ENCODE assay signal across 9 cellular contexts in genomic region chr2:88880441-88880953, GRCh38.
DNase-seq lines count a peak whose midpoint lies in the region; ATAC-seq, FAIRE-seq and TF ChIP-seq lines count a peak whose summit lies in the region.
"Had no signal": no experiment of that assay in that cellular context is flagged by ENCODE, and none has a peak within 500 bp of the region (broad histone marks: within the 10 kb centered on the region; RNA-seq: fewer than 3 reads in every experiment).

No MANE protein-coding gene starts in this region.

- no peaks in the 10 kb centered on the region for H4K20me1 ChIP-seq in hepatocyte (ENCODE audit: insufficient read depth, poor library complexity, severe bottlenecking)

- H3K36me3 ChIP-seq in hepatocyte (replicated peaks; ENCODE audit: insufficient read depth, low read depth) (no peaks in the 10 kb centered on the region), small intestine (ENCODE audit: control insufficient read depth in 2 of 2, insufficient read depth in 2 of 2, low read length in 2 of 2) (no peaks in the 10 kb centered on the region)

- H3K4me1 ChIP-seq in hepatocyte (ENCODE audit: insufficient read depth) (no peaks in the 10 kb centered on the region), small intestine (ENCODE audit: control insufficient read depth in 2 of 2, insufficient read depth in 1 of 2, low read depth in 1 of 2, low read length in 1 of 2) (no peaks in the 10 kb centered on the region)

- CTCF ChIA-PET in activated CD8-positive, alpha-beta memory T cell treated with anti-CD3 and anti-CD28 coated beads, Interleukin-2, amount 10 ng/mL, durations not matched to agents 7 days and 5 days (lab: Charles Lee): interaction anchor here (0.6 to 2.4 kb wide), 20 partner anchors 9 to 146 kb away, joined by 3 to 19 read pairs (median 4); no protein-coding TSS in a partner anchor

- no peaks in the 10 kb centered on the region for H3K4me1 Mint-ChIP-seq in activated CD8-positive, alpha-beta memory T cell treated with anti-CD3 and anti-CD28 coated beads, Interleukin-2, amount 10 ng/mL, durations not matched to agents 7 days and 5 days

- ATAC-seq in activated CD8-positive, alpha-beta memory T cell treated with anti-CD3 and anti-CD28 coated beads, Interleukin-2, amount 10 ng/mL, durations not matched to agents 7 days and 5 days: peak; percentile 65
- peak; percentile 50 for ATAC-seq in HG03103 (IDR thresholded peaks at IDR 0.05; ENCODE audit: low read depth, unreplicated experiment)
- no peak for ATAC-seq in HG03280 (IDR thresholded peaks at IDR 0.05; ENCODE audit: unreplicated experiment)

- no peak for FAIRE-seq in small intestine (lab: Jason Lieb, UNC)
- FAIRE-seq: colon had no signal

- H3K9me3 ChIP-seq in hepatocyte (ENCODE audit: low read depth): no peaks in the 10 kb centered on the region
- H3K9me3 ChIP-seq in small intestine (ENCODE audit: control insufficient read depth, low read depth): no peaks in the 10 kb centered on the region

- H3K27ac ChIP-seq in hepatocyte (no peak overlapping the region), small intestine (ENCODE audit: low read depth in 1 of 2, low read length in 1 of 2) (no peak overlapping the region)

- no peaks in the 10 kb centered on the region for H3K36me3 Mint-ChIP-seq in activated CD8-positive, alpha-beta memory T cell treated with anti-CD3 and anti-CD28 coated beads, Interleukin-2, amount 10 ng/mL, durations not matched to agents 7 days and 5 days

- H3K4me3 ChIP-seq in hepatocyte (no peak overlapping the region), small intestine (ENCODE audit: low read depth in 1 of 2, low read length in 2 of 2) (no peak overlapping the region)

- H3K9me2 ChIP-seq in hepatocyte (replicated peaks; ENCODE audit: insufficient read depth): no peaks in the 10 kb centered on the region

- no peak overlapping the region for H3K4me3 Mint-ChIP-seq in activated CD8-positive, alpha-beta memory T cell treated with anti-CD3 and anti-CD28 coated beads, Interleukin-2, amount 10 ng/mL, durations not matched to agents 7 days and 5 days

- H3K27me3 Mint-ChIP-seq in activated CD8-positive, alpha-beta memory T cell treated with anti-CD3 and anti-CD28 coated beads, Interleukin-2, amount 10 ng/mL, durations not matched to agents 7 days and 5 days: peaks cover 52% of the 10 kb centered on the region

- no peak overlapping the region for H2AFZ ChIP-seq in hepatocyte

- no peak overlapping the region for H3K4me2 ChIP-seq in hepatocyte

- no peaks in the 10 kb centered on the region for H3K79me2 ChIP-seq in hepatocyte

- H3K9me3 Mint-ChIP-seq in activated CD8-positive, alpha-beta memory T cell treated with anti-CD3 and anti-CD28 coated beads, Interleukin-2, amount 10 ng/mL, durations not matched to agents 7 days and 5 days (ENCODE audit: low read depth): no peaks in the 10 kb centered on the region

- H3K27ac Mint-ChIP-seq in activated CD8-positive, alpha-beta memory T cell treated with anti-CD3 and anti-CD28 coated beads, Interleukin-2, amount 10 ng/mL, durations not matched to agents 7 days and 5 days: no peak overlapping the region

- peak; percentile 43 for TF ChIP-seq CTCF in hepatocyte (IDR thresholded peaks at IDR 0.05; ENCODE audit: poor library complexity)

- 60% methylated on average over 11 of the region's 11 CpGs for WGBS in hepatocyte (ENCODE audit: low lambda C conversion rate, missing lambda C conversion rate)
- WGBS in small intestine, 3 donors: 5 to 10% (median 6%) methylated on average over 11 of the region's 11 CpGs

- peak; percentile 56 for DNase-seq in activated CD8-positive, alpha-beta memory T cell treated with anti-CD3 and anti-CD28 coated beads, Interleukin-2, amount 10 ng/mL, durations not matched to agents 7 days and 5 days
- no peak for DNase-seq in activated CD8-positive, alpha-beta memory T cell treated with anti-CD3 and anti-CD28 coated beads, Interleukin-2, amount 50 U/mL, for 48 hours
- DNase-seq in NCI-H748 treated with DMSO at 0.1 percent for 48 hours (lab: John Stamatoyannopoulos, UW): peak; percentile 59
- DNase-seq in amniotic stem cell (lab: John Stamatoyannopoulos, UW): peak; percentile 34
- peak; percentile 13 for DNase-seq in hepatocyte (ENCODE audit: low spot score)
- peak; percentile 75 for DNase-seq in small intestine

- H3K27me3 ChIP-seq in hepatocyte: no peaks in the 10 kb centered on the region
- H3K27me3 ChIP-seq in small intestine (ENCODE audit: control insufficient read depth in 2 of 2, insufficient read depth in 2 of 2, low read length in 2 of 2): no peaks in the 10 kb centered on the region
